In genomic region chr13:112253631-112254030, GRCh38 we compare ENCODE assay signal across 19 cellular contexts.
A peak's percentile ranks its signal among the peaks of the same experiment; 100 is the strongest.
DNase-seq lines count a peak whose midpoint lies in the region; ATAC-seq and TF ChIP-seq lines count a peak whose summit lies in the region.
"Had no signal": no experiment of that assay in that cellular context is flagged by ENCODE, and none has a peak within 500 bp of the region (broad histone marks: within the 10 kb centered on the region; RNA-seq: fewer than 3 reads in every experiment).

No MANE protein-coding gene starts in this region.

- H3K23ac ChIP-seq in neuronal stem cell (ENCODE audit: low read depth, low read length, poor library complexity), result no peak overlapping the region

- H4K91ac ChIP-seq in neuronal stem cell (ENCODE audit: low read depth, low read length, poor library complexity), result no peak overlapping the region

- H3K27me3 ChIP-seq in H7 (ENCODE audit: control insufficient read depth, insufficient read depth, low read length), result no peaks in the 10 kb centered on the region
- H3K27me3 ChIP-seq in neuronal stem cell (ENCODE audit: control insufficient read depth in 3 of 3, insufficient read depth in 3 of 3, low read depth in 1 of 3, low read length in 3 of 3), result no peaks in the 10 kb centered on the region
- H3K27me3 ChIP-seq in psoas muscle (ENCODE audit: insufficient read depth in 3 of 3, low read length in 2 of 3), result peaks cover 0 to 11% (median 4%) of the 10 kb centered on the region in 3 donors

- peak overlapping the region; percentile 8 for H2BK15ac ChIP-seq in neuronal stem cell (ENCODE audit: low read length)

- H3K27me3 Mint-ChIP-seq in CD14-positive monocyte (ENCODE audit: low read depth in 3 of 3), result peaks cover 0 to 2% (median 2%) of the 10 kb centered on the region in 3 donors

- no peak overlapping the region for H3K4me3 Mint-ChIP-seq in CD14-positive monocyte
- H3K4me3 Mint-ChIP-seq: CD4-positive, alpha-beta memory T cell; GM23338; HFFc6 had no signal

- H4K8ac ChIP-seq in neuronal stem cell (ENCODE audit: low read depth, low read length), result no peak overlapping the region

- H3K9ac ChIP-seq in neuronal stem cell (ENCODE audit: low read depth, low read length, poor library complexity), result no peak overlapping the region

- TF ChIP-seq CTCF in psoas muscle (IDR thresholded peaks at IDR 0.05) (no peak), CD14-positive monocyte (IDR thresholded peaks at IDR 0.05) (no peak)

- DNase-seq in activated CD8-positive, alpha-beta memory T cell treated with anti-CD3 and anti-CD28 coated beads for 24 hours, result peak; percentile 7
- no peak for DNase-seq in activated CD8-positive, alpha-beta memory T cell treated with anti-CD3 and anti-CD28 coated beads, Interleukin-2, amount 50 U/mL, for 48 hours
- DNase-seq in H7 (peak; percentile 24), islet precursor cell (peak; percentile 38), neuronal stem cell (ENCODE audit: low spot score) (no peak), psoas muscle (no peak), germinal center (ENCODE audit: low spot score) (no peak), CD14-positive monocyte (ENCODE audit: low spot score) (no peak)
- DNase-seq: AML-193; CD4-positive, alpha-beta memory T cell; DMS153; DMS79; GDM1; HFFc6 had no signal

- no peak overlapping the region for H3K4me2 ChIP-seq in neuronal stem cell (ENCODE audit: insufficient read depth, low read length, poor library complexity, severe bottlenecking)
- H3K4me2 ChIP-seq: A549, GM23338 had no signal

- peak overlapping the region; percentile 56 for H3K4ac ChIP-seq in neuronal stem cell (ENCODE audit: low read length)

- H2BK12ac ChIP-seq in neuronal stem cell (ENCODE audit: low read length), result peak overlapping the region; percentile 41

- no peaks in the 10 kb centered on the region for H3K79me1 ChIP-seq in neuronal stem cell (ENCODE audit: low read depth, low read length)

- H3K9me3 ChIP-seq in neuronal stem cell (replicated peaks in 1 of 2; ENCODE audit: control insufficient read depth in 2 of 2, insufficient read depth in 1 of 2, low read depth in 1 of 2, low read length in 2 of 2) (peaks cover 2 to 17% of the 10 kb centered on the region in 2 donors), psoas muscle (no peaks in the 10 kb centered on the region)
- H3K9me3 ChIP-seq: A549 had no signal

- H3K9me3 Mint-ChIP-seq in CD14-positive monocyte, result peaks cover 0 to 4% (median 2%) of the 10 kb centered on the region in 7 donors
- H3K9me3 Mint-ChIP-seq: GM23338 had no signal

- H2AFZ ChIP-seq in neuronal stem cell (ENCODE audit: low read length), result no peak overlapping the region
- H2AFZ ChIP-seq: GM23338 had no signal

- peak overlapping the region; percentile 50 for H2AK5ac ChIP-seq in neuronal stem cell (ENCODE audit: low read depth, low read length)

- WGBS in neuronal stem cell (ENCODE audit: extremely low coverage in 2 of 2, insufficient read length in 2 of 2, insufficient replicate concordance in 1 of 2), 2 donors, result no CpG with 5 or more reads among the region's 17 CpGs
- whole genome bisulfite sequencing in psoas muscle, 3 donors, result 85 to 87% (median 86%) methylated on average over 17 of the region's 17 CpGs

- intact Hi-C loops in psoas muscle (cut with DNase I) (loop anchor here in 1 of 2 donors (5.0 kb wide), 1 partner anchor 189 kb away; no protein-coding TSS in a partner anchor), CD14-positive monocyte (cut with micrococcal nuclease) (no loop called here)

- H3K4me1 Mint-ChIP-seq in CD14-positive monocyte, result no peaks in the 10 kb centered on the region
- H3K4me1 Mint-ChIP-seq: CD4-positive, alpha-beta memory T cell had no signal

- ATAC-seq in psoas muscle, result no peak
- ATAC-seq: A549, HCT116 had no signal

- no peak overlapping the region for H3K4me3 ChIP-seq in H7 (ENCODE audit: insufficient read depth, low read depth, low read length)
- no peak overlapping the region for H3K4me3 ChIP-seq in neuronal stem cell (ENCODE audit: low read length in 2 of 2)
- no peak overlapping the region for H3K4me3 ChIP-seq in psoas muscle
- H3K4me3 ChIP-seq: A549, GM23338 had no signal

- no peak overlapping the region for H3K27ac ChIP-seq in neuronal stem cell (replicated peaks; ENCODE audit: low read length)
- H3K27ac ChIP-seq in psoas muscle, result no peak overlapping the region
- H3K27ac ChIP-seq: 22Rv1, A549, C4-2B had no signal

- no peak overlapping the region for H3K14ac ChIP-seq in neuronal stem cell (ENCODE audit: low read length)

- H2BK5ac ChIP-seq in neuronal stem cell (ENCODE audit: low read length), result no peak overlapping the region

- H3K36me3 ChIP-seq in H7 (replicated peaks; ENCODE audit: control insufficient read depth, insufficient read depth, low read length), result no peaks in the 10 kb centered on the region
- no peaks in the 10 kb centered on the region for H3K36me3 ChIP-seq in neuronal stem cell (replicated peaks in 1 of 2; ENCODE audit: control insufficient read depth in 2 of 2, insufficient read depth in 2 of 2, low read length in 2 of 2)
- H3K36me3 ChIP-seq in psoas muscle (ENCODE audit: insufficient read depth in 1 of 2, low read depth in 1 of 2), result no peaks in the 10 kb centered on the region

- no peak overlapping the region for H3K27ac Mint-ChIP-seq in CD14-positive monocyte
- H3K27ac Mint-ChIP-seq: CD4-positive, alpha-beta memory T cell; GM23338; HFFc6 had no signal

- H3K4me1 ChIP-seq in neuronal stem cell (ENCODE audit: control insufficient read depth in 2 of 2, insufficient read depth in 1 of 2, low read depth in 1 of 2, low read length in 2 of 2), result peaks cover 3 to 5% of the 10 kb centered on the region in 2 donors
- H3K4me1 ChIP-seq in psoas muscle, result no peaks in the 10 kb centered on the region
- H3K4me1 ChIP-seq: A549 had no signal

- H2BK120ac ChIP-seq in neuronal stem cell (ENCODE audit: low read depth, low read length), result no peak overlapping the region

- H3K36me3 Mint-ChIP-seq in CD14-positive monocyte, result no peaks in the 10 kb centered on the region
- H3K36me3 Mint-ChIP-seq: CD4-positive, alpha-beta memory T cell had no signal

- H3K18ac ChIP-seq in neuronal stem cell (ENCODE audit: low read length), result peak overlapping the region; percentile 90

Comparison
In these comparisons a context has a peak if more than half of its experiments do, and no peak if none do; other contexts are left out.
1. DNase-seq: peak in activated CD8-positive, alpha-beta memory T cell treated with anti-CD3 and anti-CD28 coated beads for 24 hours (single experiment), H7 (single experiment) and islet precursor cell (single experiment); none in activated CD8-positive, alpha-beta memory T cell treated with anti-CD3 and anti-CD28 coated beads, Interleukin-2, amount 50 U/mL, for 48 hours (single experiment), neuronal stem cell (single experiment), psoas muscle (0 of 2), germinal center (single experiment) and CD14-positive monocyte (single experiment).